Comparison of ENCODE assay signal across 10 cellular contexts in genomic region chr6:125821825-125822281, GRCh38. TPM values are rescaled to one million over a fixed set of nuclear protein-coding genes. Genes with fewer than 3 reads are reported as not detected.
A peak's percentile ranks its signal among the peaks of the same experiment; 100 is the strongest.
DNase-seq lines count a peak whose midpoint lies in the region; ATAC-seq, FAIRE-seq and TF ChIP-seq lines count a peak whose summit lies in the region.
"Had no signal": no experiment of that assay in that cellular context is flagged by ENCODE, and none has a peak within 500 bp of the region (broad histone marks: within the 10 kb centered on the region; RNA-seq: fewer than 3 reads in every experiment).

No MANE protein-coding gene starts in this region.

- H3K4me3 ChIP-seq in SK-N-SH (ENCODE audit: low read depth in 2 of 2, low read length in 1 of 2) (no peak overlapping the region), heart left ventricle (no peak overlapping the region), stomach (no peak overlapping the region)

- H3K9me3 ChIP-seq in SK-N-SH (no peaks in the 10 kb centered on the region), heart left ventricle (no peaks in the 10 kb centered on the region), stomach (no peaks in the 10 kb centered on the region)

- H3K27ac Mint-ChIP-seq in activated CD4-positive, alpha-beta T cell treated with anti-CD3 and anti-CD28 coated beads for 36 hours = no peak overlapping the region
- H3K27ac Mint-ChIP-seq: activated naive CD8-positive, alpha-beta T cell had no signal

- H3F3A ChIP-seq in SK-N-SH (replicated peaks; ENCODE audit: insufficient read depth) = no peaks in the 10 kb centered on the region

- ATAC-seq in activated CD4-positive, alpha-beta T cell treated with anti-CD3 and anti-CD28 coated beads for 36 hours = peak; percentile 47
- peak; percentile 19 to 78 (median 75) for ATAC-seq in heart left ventricle
- no peak for ATAC-seq in GM21381 (IDR thresholded peaks at IDR 0.05; ENCODE audit: unreplicated experiment)

- no peaks in the 10 kb centered on the region for H3K79me2 ChIP-seq in SK-N-SH (ENCODE audit: insufficient read depth)

- H3K27ac ChIP-seq in SK-N-SH (ENCODE audit: low read depth in 2 of 2, low read length in 1 of 2) = peak overlapping the region in 1 of 2 experiments; percentile 90; a peak in 2 of 4 replicates
- peak overlapping the region in 2 of 12 donors; percentile 1 to 3 for H3K27ac ChIP-seq in heart left ventricle
- peak overlapping the region in 3 of 5 donors; percentile 18 to 27 (median 19) for H3K27ac ChIP-seq in stomach

- TF ChIP-seq CTCF in SK-N-SH (IDR thresholded peaks at IDR 0.05) (no peak), heart left ventricle (IDR thresholded peaks at IDR 0.05) (no peak), stomach (IDR thresholded peaks at IDR 0.05) (no peak)

- H3K4me2 ChIP-seq in SK-N-SH = no peak overlapping the region

- no peak for FAIRE-seq in H54 (lab: Jason Lieb, UNC)
- FAIRE-seq: urothelium cell line had no signal

- H3K36me3 ChIP-seq in SK-N-SH (replicated peaks in 1 of 2; ENCODE audit: control insufficient read depth in 1 of 2, insufficient read depth in 2 of 2, low read length in 1 of 2) (peaks cover 14 to 18% of the 10 kb centered on the region in 2 experiments), heart left ventricle (peaks cover 0 to 14% (median 0%) of the 10 kb centered on the region in 9 donors), stomach (peaks cover 0 to 11% (median 10%) of the 10 kb centered on the region in 4 donors)

- no peak overlapping the region for H2AFZ ChIP-seq in SK-N-SH (ENCODE audit: low read depth)

- peaks cover 37% of the 10 kb centered on the region for H3K36me3 Mint-ChIP-seq in activated CD4-positive, alpha-beta T cell treated with anti-CD3 and anti-CD28 coated beads for 36 hours (ENCODE audit: low read depth)

- CTCF ChIA-PET in activated CD4-positive, alpha-beta T cell treated with anti-CD3 and anti-CD28 coated beads for 36 hours (lab: Charles Lee) = no interaction called here
- CTCF ChIA-PET in SK-N-SH (lab: Yijun Ruan, JAX) = interaction anchor here (1.0 to 4.8 kb wide), 2 partner anchors 12 to 31 kb away, joined by 4 to 31 read pairs; partner anchors contain the start of gene NCOA7

- DNase-seq in activated CD4-positive, alpha-beta T cell treated with anti-CD3 and anti-CD28 coated beads for 36 hours = no peak
- DNase-seq in activated CD4-positive, alpha-beta T cell treated with anti-CD3 and anti-CD28 coated beads for 48 hours = no peak
- DNase-seq in SK-N-SH = peak; percentile 21
- peak in 2 of 5 donors; percentile 18 to 30 for DNase-seq in heart left ventricle
- no peak for DNase-seq in stomach
- DNase-seq in H54 (ENCODE audit: insufficient read length, low spot score) = no peak
- no peak for DNase-seq in OCI-M2 (lab: John Stamatoyannopoulos, UW; ENCODE audit: unreplicated experiment)

- no peaks in the 10 kb centered on the region for H3K9me2 ChIP-seq in SK-N-SH

- intact Hi-C loops in activated CD4-positive, alpha-beta T cell treated with anti-CD3 and anti-CD28 coated beads for 36 hours (cut with DNase I, micrococcal nuclease) = no loop called here
- intact Hi-C loops in heart left ventricle (cut with DNase I) (no loop called here), stomach (cut with DNase I; ENCODE audit: low total_unique reads) (no loop called here)

- peaks cover 43% of the 10 kb centered on the region for H3K4me1 Mint-ChIP-seq in activated CD4-positive, alpha-beta T cell treated with anti-CD3 and anti-CD28 coated beads for 36 hours

- H3K27me3 Mint-ChIP-seq in activated CD4-positive, alpha-beta T cell treated with anti-CD3 and anti-CD28 coated beads for 36 hours = no peaks in the 10 kb centered on the region
- H3K27me3 Mint-ChIP-seq: activated naive CD8-positive, alpha-beta T cell had no signal

- H3K4me3 Mint-ChIP-seq in activated CD4-positive, alpha-beta T cell treated with anti-CD3 and anti-CD28 coated beads for 36 hours = no peak overlapping the region
- H3K4me3 Mint-ChIP-seq: activated naive CD8-positive, alpha-beta T cell had no signal

- POLR2A ChIA-PET in activated CD4-positive, alpha-beta T cell treated with anti-CD3 and anti-CD28 coated beads for 36 hours (lab: Charles Lee) = no interaction called here
- POLR2A ChIA-PET in SK-N-SH (lab: Yijun Ruan, JAX) = no interaction called here

- H4K20me1 ChIP-seq in SK-N-SH (ENCODE audit: insufficient read depth) = no peaks in the 10 kb centered on the region

- H3K4me1 ChIP-seq in SK-N-SH (ENCODE audit: control insufficient read depth in 1 of 2, insufficient read depth in 2 of 2, low read depth in 1 of 2, low read length in 1 of 2) (peaks cover 14 to 41% of the 10 kb centered on the region in 2 experiments; a peak in 3 of 4 replicates), heart left ventricle (peaks cover 0 to 55% (median 27%) of the 10 kb centered on the region in 12 donors), stomach (peaks cover 29 to 62% (median 45%) of the 10 kb centered on the region in 4 donors)

- H3K9me3 Mint-ChIP-seq in activated CD4-positive, alpha-beta T cell treated with anti-CD3 and anti-CD28 coated beads for 36 hours (ENCODE audit: low read depth) = no peaks in the 10 kb centered on the region

- H3K27me3 ChIP-seq in SK-N-SH (ENCODE audit: insufficient read depth) (no peaks in the 10 kb centered on the region), heart left ventricle (no peaks in the 10 kb centered on the region), stomach (no peaks in the 10 kb centered on the region)

- TF ChIP-seq RAD21 in SK-N-SH (IDR thresholded peaks at IDR 0.05; ENCODE audit: low read length) = 0 out of 2 replicates have a peak, but pooled peaks have one; percentile 6

- H3K9ac ChIP-seq in SK-N-SH = no peak overlapping the region

- TF ChIP-seq EP300 in SK-N-SH (IDR thresholded peaks at IDR 0.05; ENCODE audit: borderline replicate concordance in 1 of 2, low read depth in 1 of 2, low read length in 1 of 2) (peak in 1 of 2 experiments; percentile 74; a peak in 2 of 4 replicates), stomach (IDR thresholded peaks at IDR 0.05) (no peak)

- TF ChIP-seq POLR2A in heart left ventricle (IDR thresholded peaks at IDR 0.05) (no peak), stomach (IDR thresholded peaks at IDR 0.05) (no peak), H54 (IDR thresholded peaks at IDR 0.05; ENCODE audit: low read depth, low read length) (no peak)

- WGBS in SK-N-SH (ENCODE audit: low lambda C conversion rate) = 46% methylated on average over 3 of the region's 3 CpGs
- WGBS in heart left ventricle, 4 donors = 20 to 38% (median 34%) methylated on average over 3 of the region's 3 CpGs
- 20 to 34% (median 22%) methylated on average over 3 of the region's 3 CpGs for WGBS in stomach, 5 donors

TF ChIP-seq in SK-N-SH, 30 proteins besides CTCF, POLR2A, EP300 and RAD21 (continues in another document):
- TF ChIP-seq MEF2A (IDR thresholded peaks at IDR 0.05; ENCODE audit: borderline replicate concordance, low read depth) (no peak), SMC3 (IDR thresholded peaks at IDR 0.05; ENCODE audit: low read depth, low read length) (no peak), TAF1 (IDR thresholded peaks at IDR 0.05; ENCODE audit: borderline replicate concordance, low read depth, low read length) (no peak), FOXJ3 (CRISPR knock-in tag; IDR thresholded peaks at IDR 0.05) (no peak), FOSL2 (IDR thresholded peaks at IDR 0.05; ENCODE audit: borderline replicate concordance, low read depth) (no peak), ZBTB33 (IDR thresholded peaks at IDR 0.05; ENCODE audit: borderline replicate concordance, low read depth) (no peak), CHD2 (IDR thresholded peaks at IDR 0.05; ENCODE audit: low read length, partially characterized antibody) (no peak), JUND (IDR thresholded peaks at IDR 0.05) (no peak), RFX5 (IDR thresholded peaks at IDR 0.05; ENCODE audit: low read length) (no peak), USF1 (IDR thresholded peaks at IDR 0.05; ENCODE audit: borderline replicate concordance, low read depth) (peak; percentile 60; the same call in 1 of the 2 replicates), GABPA (IDR thresholded peaks at IDR 0.05; ENCODE audit: low read depth) (no peak), MAX (IDR thresholded peaks at IDR 0.05; ENCODE audit: low read depth) (0 out of 2 replicates have a peak, but pooled peaks have one; percentile 10), TCF12 (IDR thresholded peaks at IDR 0.05) (peak; percentile 36; the same call in 1 of the 2 replicates), NRF1 (IDR thresholded peaks at IDR 0.05; ENCODE audit: low read depth, low read length) (no peak)

RNA-seq across cellular contexts. Expression of gene NCOA7, which starts 31.1 kb away (rescaled TPM):
- 10 to 100 TPM; 54.3 to 67.4 TPM for total RNA-seq in activated CD4-positive, alpha-beta T cell treated with anti-CD3 and anti-CD28 coated beads for 36 hours
- polyA plus RNA-seq in SK-N-SH (2012; rRNA removed) = 16.3 and 19.6 TPM in 2 replicates
- 14.9 and 19.5 TPM in 2 replicates for polyA plus RNA-seq in SK-N-SH (2012; cell fraction: cytosol; rRNA removed)
- polyA plus RNA-seq in SK-N-SH (2012; cell fraction: nucleus; rRNA removed) = 26.4 and 30.5 TPM in 2 replicates
- 10 to 100 TPM in 3 of 9 donors, 1 to 10 TPM in 6; 6.4 to 23.1 (median 9.9) TPM for total RNA-seq in heart left ventricle
- 1 to 10 TPM; 3.8 to 6.4 TPM for polyA plus RNA-seq in heart left ventricle
- total RNA-seq in stomach = 100 to 1,000 TPM in 1 of 5 donors, 10 to 100 TPM in 3, 1 to 10 TPM in 1; 1.2 to 131 (median 27.5) TPM
- 10 to 100 TPM; 13.7 to 26.0 (median 17.6) TPM for polyA plus RNA-seq in stomach
